16 cellular contexts compared by ENCODE assay signal in genomic region chr20:24577271-24577909, GRCh38.
"Had no signal": no experiment of that assay in that cellular context is flagged by ENCODE, and none has a peak within 500 bp of the region (broad histone marks: within the 10 kb centered on the region; RNA-seq: fewer than 3 reads in every experiment).

No MANE protein-coding gene starts in this region.

- H3K27me3 ChIP-seq: heart right ventricle, tibial artery, uterus had no signal

- H3K4me3 ChIP-seq: heart right ventricle, lower lobe of right lung, tibial artery, uterus had no signal

- DNase-seq: activated CD4-positive, alpha-beta T cell treated with anti-CD3 and anti-CD28 coated beads, Interleukin-2, amount 50 U/mL, for 48 hours; activated naive CD4-positive, alpha-beta T cell treated with anti-CD3 and anti-CD28 coated beads for 36 hours; activated naive CD8-positive, alpha-beta T cell treated with anti-CD3 and anti-CD28 coated beads, Interleukin-2, amount 50 U/mL, for 24 hours; aorta; effector memory CD4-positive, alpha-beta T cell; foreskin melanocyte; heart right ventricle; left cardiac atrium; lower lobe of right lung; stimulated activated CD4-positive, alpha-beta T cell treated with anti-CD3 and anti-CD28 coated beads, Interleukin-2, amount 100 ng/mL, for 48 hours; stimulated activated naive CD4-positive, alpha-beta T cell; T1000; tibial artery; uterus had no signal

- H3K9me3 ChIP-seq: heart right ventricle, lower lobe of right lung, tibial artery, uterus had no signal

- ATAC-seq: activated naive CD8-positive, alpha-beta T cell treated with anti-CD3 and anti-CD28 coated beads, Interleukin-2, amount 50 U/mL, for 24 hours; heart right ventricle; left cardiac atrium; lower lobe of right lung had no signal

- H3K4me1 ChIP-seq: heart right ventricle, lower lobe of right lung, tibial artery, uterus had no signal

- H3K27ac ChIP-seq: heart right ventricle, lower lobe of right lung, tibial artery, uterus, VCaP had no signal

- H3K36me3 ChIP-seq: heart right ventricle, lower lobe of right lung, tibial artery, uterus had no signal

- FAIRE-seq: bronchial epithelial cell had no signal
